In genomic region chr21:44736291-44737004, GRCh38 we compare ENCODE assay signal across 1 cellular context.
TF ChIP-seq lines count a peak whose summit lies in the region.

No MANE protein-coding gene starts in this region.

TF ChIP-seq in H1, 55 proteins besides CTCF, POLR2A, EP300 and RAD21:
- TF ChIP-seq CBX5 (IDR thresholded peaks at IDR 0.05; ENCODE audit: low read depth, low read length) (no peak), PHF8 (conservative IDR thresholded peaks at IDR 0.05; ENCODE audit: low read depth, low read length) (no peak), CBX8 (IDR thresholded peaks at IDR 0.05; ENCODE audit: borderline replicate concordance, low read depth, low read length) (no peak), CHD2 (IDR thresholded peaks at IDR 0.05; ENCODE audit: low read length) (no peak), JUN (IDR thresholded peaks at IDR 0.05; ENCODE audit: low read depth, low read length) (no peak), SP1 (IDR thresholded peaks at IDR 0.05; ENCODE audit: low read depth, low read length) (no peak), ATF2 (IDR thresholded peaks at IDR 0.05; ENCODE audit: low read length) (no peak), SUZ12 (IDR thresholded peaks at IDR 0.05; ENCODE audit: low read length) (no peak), CTBP2 (IDR thresholded peaks at IDR 0.05; ENCODE audit: borderline replicate concordance, insufficient read depth, insufficient read length, low read length) (no peak), SP2 (IDR thresholded peaks at IDR 0.05; ENCODE audit: low read length) (no peak), E2F6 (IDR thresholded peaks at IDR 0.05) (no peak), KDM4A (IDR thresholded peaks at IDR 0.05; ENCODE audit: low read depth, low read length, severe bottlenecking) (no peak), ASH2L (IDR thresholded peaks at IDR 0.05; ENCODE audit: low read length) (no peak), CEBPB (IDR thresholded peaks at IDR 0.05; ENCODE audit: low read depth, low read length) (no peak), POLR2AphosphoS5 (IDR thresholded peaks at IDR 0.05; ENCODE audit: low read depth, low read length) (no peak), SRF (IDR thresholded peaks at IDR 0.05; ENCODE audit: low read depth, low read length) (no peak), GTF2F1 (IDR thresholded peaks at IDR 0.05; ENCODE audit: borderline replicate concordance, low read depth, low read length) (no peak)
